In genomic region chr3:16927485-16927884, GRCh38 we compare ENCODE assay signal across 1 cellular context.
A peak's percentile ranks its signal among the peaks of the same experiment; 100 is the strongest.
TF ChIP-seq lines count a peak whose summit lies in the region.

No MANE protein-coding gene starts in this region.

TF ChIP-seq in GM12878, 131 proteins besides CTCF, POLR2A, EP300 and RAD21 (continued from another document):
- TF ChIP-seq YY1 (IDR thresholded peaks at IDR 0.05; ENCODE audit: low read depth, low read length) (peak; percentile 69; the same call in 1 of the 2 replicates), EED (IDR thresholded peaks at IDR 0.05; ENCODE audit: low read depth) (peak; percentile 49), POLR2AphosphoS5 (IDR thresholded peaks at IDR 0.05; ENCODE audit: low read length) (no peak), BACH1 (IDR thresholded peaks at IDR 0.05; ENCODE audit: borderline replicate concordance) (no peak), STAT3 (IDR thresholded peaks at IDR 0.05; ENCODE audit: low read depth, low read length) (no peak), ESRRA (IDR thresholded peaks at IDR 0.05; ENCODE audit: low read length) (no peak; the same call in 1 of the 2 replicates), TCF3 (IDR thresholded peaks at IDR 0.05; ENCODE audit: borderline replicate concordance, insufficient read depth, low read depth, low read length) (no peak), CHD2 (IDR thresholded peaks at IDR 0.05; ENCODE audit: borderline replicate concordance, low read depth, low read length) (0 out of 2 replicates have a peak, but pooled peaks have one; percentile 33), YBX1 (IDR thresholded peaks at IDR 0.05) (no peak), HDAC6 (IDR thresholded peaks at IDR 0.05; ENCODE audit: unreplicated experiment) (no peak), GATAD2B (conservative IDR thresholded peaks at IDR 0.05; ENCODE audit: low read depth) (no peak), ZBTB33 (IDR thresholded peaks at IDR 0.05) (no peak), POU2F2 (IDR thresholded peaks at IDR 0.05; ENCODE audit: borderline replicate concordance, low read depth, low read length) (peak; percentile 18; the same call in 1 of the 3 replicates), LARP7 (IDR thresholded peaks at IDR 0.05) (no peak), USF2 (IDR thresholded peaks at IDR 0.05; ENCODE audit: borderline replicate concordance, low read depth, low read length) (no peak), IRF3 (IDR thresholded peaks at IDR 0.05) (no peak), CBFB (IDR thresholded peaks at IDR 0.05; ENCODE audit: low read depth) (no peak), RFX5 (IDR thresholded peaks at IDR 0.05; ENCODE audit: low read depth, low read length) (no peak), NKRF (conservative IDR thresholded peaks at IDR 0.05) (no peak), BMI1 (IDR thresholded peaks at IDR 0.05; ENCODE audit: borderline replicate concordance) (no peak), FOXK2 (IDR thresholded peaks at IDR 0.05) (no peak), REST (IDR thresholded peaks at IDR 0.05; ENCODE audit: low read depth, low read length) (no peak), ZBTB11 (CRISPR knock-in tag; IDR thresholded peaks at IDR 0.05) (no peak), MTA2 (IDR thresholded peaks at IDR 0.05; ENCODE audit: low read depth) (0 out of 2 replicates have a peak, but pooled peaks have one; percentile 29), EZH2 (IDR thresholded peaks at IDR 0.05; ENCODE audit: borderline replicate concordance, control insufficient read depth, low read depth, low read length) (no peak), ZBED1 (IDR thresholded peaks at IDR 0.05; ENCODE audit: borderline replicate concordance) (no peak), ZSCAN29 (IDR thresholded peaks at IDR 0.05) (no peak), RAD51 (IDR thresholded peaks at IDR 0.05) (no peak), IKZF2 (IDR thresholded peaks at IDR 0.05) (no peak), USF1 (IDR thresholded peaks at IDR 0.05; ENCODE audit: borderline replicate concordance, extremely low read length, insufficient read depth, low read depth, low read length) (no peak), BCL11A (IDR thresholded peaks at IDR 0.05; ENCODE audit: low read depth, low read length) (no peak), RUNX3 (IDR thresholded peaks at IDR 0.05; ENCODE audit: low read length) (peak; percentile 64), PRDM15 (CRISPR knock-in tag; IDR thresholded peaks at IDR 0.05) (no peak), BHLHE40 (IDR thresholded peaks at IDR 0.05; ENCODE audit: borderline replicate concordance in 1 of 2, low read depth in 2 of 2, low read length in 1 of 2) (no peak), SREBF1 (IDR thresholded peaks at IDR 0.05; ENCODE audit: low read length) (no peak)
